Comparison of ENCODE assay signal across 19 cellular contexts in the genomic region with DNA sequence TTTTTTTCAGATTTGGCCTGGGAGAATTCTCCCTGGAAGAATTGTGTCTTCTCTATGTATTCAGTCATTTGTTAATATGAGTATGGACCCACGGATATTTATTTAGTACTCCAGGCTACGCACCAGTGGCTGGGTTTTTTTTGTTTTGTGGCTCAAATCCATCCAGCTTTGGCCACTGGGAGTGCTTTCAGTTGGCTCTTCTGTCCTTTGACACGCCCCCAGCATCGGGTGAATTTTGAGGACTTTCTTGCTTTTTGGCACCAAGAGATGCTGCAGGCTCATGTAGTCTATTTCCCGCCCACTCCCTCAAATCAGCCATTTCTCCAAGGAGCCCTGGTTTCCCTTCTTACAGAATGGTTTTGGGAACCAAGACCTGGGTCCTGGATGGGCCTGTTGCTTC.
"Had no signal": no experiment of that assay in that cellular context is flagged by ENCODE, and none has a peak within 500 bp of the region (broad histone marks: within the 10 kb centered on the region; RNA-seq: fewer than 3 reads in every experiment).

No MANE protein-coding gene starts in this region.

- ATAC-seq: left lobe of liver; mucosa of descending colon; naive thymus-derived CD8-positive, alpha-beta T cell; upper lobe of right lung had no signal

- FAIRE-seq: endometrium, frontal cortex, small intestine had no signal

- H3K4me3 Mint-ChIP-seq: naive thymus-derived CD8-positive, alpha-beta T cell; neural crest cell had no signal

- H3K4me1 ChIP-seq: esophagus muscularis mucosa, suprapubic skin, upper lobe of right lung, vagina had no signal

- H3K36me3 ChIP-seq: ovary had no signal

- DNase-seq: effector memory CD4-positive, alpha-beta T cell; islet precursor cell; mucosa of descending colon; naive thymus-derived CD8-positive, alpha-beta T cell; ovary; small intestine; stimulated activated CD4-positive, alpha-beta T cell treated with anti-CD3 and anti-CD28 coated beads, Interleukin-12 subunit alpha, Interleukin-12 subunit beta, amount 100 ng/mL, for 4 hours; stimulated activated naive CD4-positive, alpha-beta T cell; upper lobe of right lung had no signal

- H3K27ac Mint-ChIP-seq: naive thymus-derived CD8-positive, alpha-beta T cell had no signal

- H3K4me1 Mint-ChIP-seq: neural crest cell had no signal

- H3K27ac ChIP-seq: epithelial cell of prostate, esophagus muscularis mucosa, ovary, right atrium auricular region, tibial nerve, upper lobe of right lung, vagina had no signal

- H3K4me3 ChIP-seq: esophagus muscularis mucosa, mucosa of descending colon, ovary, right atrium auricular region, suprapubic skin, tibial nerve, upper lobe of right lung, vagina had no signal

- H3K9me3 Mint-ChIP-seq: naive thymus-derived CD8-positive, alpha-beta T cell; neural crest cell had no signal

- H3K27me3 ChIP-seq: esophagus muscularis mucosa, ovary, right atrium auricular region, suprapubic skin, tibial nerve, upper lobe of right lung, vagina had no signal

- H3K9me3 ChIP-seq: esophagus muscularis mucosa, mucosa of descending colon, ovary, right atrium auricular region, suprapubic skin, tibial nerve, upper lobe of right lung, vagina had no signal

- H3K27me3 Mint-ChIP-seq: naive thymus-derived CD8-positive, alpha-beta T cell had no signal
